In the genomic region with DNA sequence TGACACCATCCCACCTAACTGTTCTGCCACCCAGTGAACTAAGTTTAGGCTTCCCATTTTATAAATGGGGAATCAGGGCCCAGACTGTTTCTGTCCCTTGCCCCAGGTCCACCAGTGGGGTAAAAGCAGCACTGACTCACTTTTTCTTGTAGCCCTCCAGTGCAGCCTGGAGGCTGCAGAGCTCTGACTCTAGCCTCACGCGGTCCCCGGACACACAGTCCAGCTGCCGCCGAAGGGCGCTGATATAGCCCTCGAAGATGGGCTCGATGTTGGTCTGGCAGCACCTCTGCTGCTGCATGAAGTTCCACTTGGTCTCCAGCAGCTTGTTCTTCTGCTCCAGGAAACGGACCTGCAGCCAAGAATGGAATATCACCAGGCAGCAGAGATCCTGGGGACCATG, we compare ENCODE assay signal across 35 cellular contexts. TPM values are rescaled to one million over a fixed set of nuclear protein-coding genes. Genes with fewer than 3 reads are reported as not detected.
"Had no signal": no experiment of that assay in that cellular context is flagged by ENCODE, and none has a peak within 500 bp of the region (broad histone marks: within the 10 kb centered on the region; RNA-seq: fewer than 3 reads in every experiment).

No MANE protein-coding gene starts in this region.

- DNase-seq: colonic mucosa; cortex of kidney; effector CD8-positive, alpha-beta T cell; effector memory CD8-positive, alpha-beta T cell; erythroblast; esophagus squamous epithelium; foreskin fibroblast; foreskin melanocyte; gastrocnemius medialis; glutamatergic neuron; head of caudate nucleus; heart right ventricle; hippocampal formation; kidney glomerular epithelial cell; left colon; left ventricle myocardium inferior; lower lobe of right lung; mesenchymal stem cell; mucosa of descending colon had no signal

- FAIRE-seq: endometrium, islet of Langerhans had no signal

- H3K4me3 Mint-ChIP-seq: dendritic cell treated with granulocyte-macrophage colony-stimulating factor and Interleukin-4, amounts not matched to agents 40 ng/mL and 50 ng/mL, for 4 days; effector memory CD8-positive, alpha-beta T cell; endodermal cell; mesothelial cell of epicardium had no signal

- H3K4me1 ChIP-seq: colonic mucosa, esophagus squamous epithelium, gastrocnemius medialis, heart right ventricle, left ventricle myocardium inferior, lower lobe of right lung had no signal

- H3K9me3 Mint-ChIP-seq: dendritic cell treated with granulocyte-macrophage colony-stimulating factor and Interleukin-4, amounts not matched to agents 40 ng/mL and 50 ng/mL, for 4 days; effector memory CD8-positive, alpha-beta T cell; mesothelial cell of epicardium had no signal

- H3K4me3 ChIP-seq: colonic mucosa, esophagus squamous epithelium, gastrocnemius medialis, heart right ventricle, left ventricle myocardium inferior, lower lobe of right lung, mucosa of descending colon had no signal

- H3K36me3 ChIP-seq: colonic mucosa, esophagus squamous epithelium, gastrocnemius medialis, heart right ventricle, left ventricle myocardium inferior, lower lobe of right lung had no signal

- ATAC-seq: effector memory CD8-positive, alpha-beta T cell; esophagus mucosa; gastrocnemius medialis; heart right ventricle; left colon; left lobe of liver; lower lobe of right lung; mucosa of descending colon had no signal

- H3K27ac ChIP-seq: colonic mucosa, epithelial cell of prostate, esophagus squamous epithelium, gastrocnemius medialis, heart right ventricle, left ventricle myocardium inferior, lower lobe of right lung had no signal

- H3K9me3 ChIP-seq: colonic mucosa, esophagus squamous epithelium, gastrocnemius medialis, heart right ventricle, left ventricle myocardium inferior, lower lobe of right lung, mucosa of descending colon had no signal

- H3K27ac Mint-ChIP-seq: dendritic cell treated with granulocyte-macrophage colony-stimulating factor and Interleukin-4, amounts not matched to agents 40 ng/mL and 50 ng/mL, for 4 days; effector memory CD8-positive, alpha-beta T cell; endodermal cell; mesothelial cell of epicardium had no signal

- H3K4me1 Mint-ChIP-seq: mesothelial cell of epicardium had no signal

- H3K36me3 Mint-ChIP-seq: mesothelial cell of epicardium had no signal

- H3K27me3 ChIP-seq: colonic mucosa had no signal

RNA-seq across cellular contexts. Expression of a gene that starts 2.6 kb away (rescaled TPM):
- total RNA-seq: chondrocyte, colonic mucosa, dermis microvascular lymphatic vessel endothelial cell, endodermal cell, esophagus mucosa, esophagus squamous epithelium, gastrocnemius medialis, glomerular endothelial cell, heart right ventricle, left colon, left lobe of liver, left ventricle myocardium inferior, liver, lower lobe of right lung, lung microvascular endothelial cell, mesenteric fat pad, mesothelial cell of epicardium, mucosa of descending colon, myocyte had no signal
- polyA plus RNA-seq: heart right ventricle, keratinocyte, liver had no signal

RNA-seq across cellular contexts. Expression of a gene that starts 18.1 kb away (rescaled TPM):
- total RNA-seq: chondrocyte, colonic mucosa, dermis microvascular lymphatic vessel endothelial cell, endodermal cell, esophagus mucosa, gastrocnemius medialis, glomerular endothelial cell, heart right ventricle, left colon, left lobe of liver, left ventricle myocardium inferior, liver, lower lobe of right lung, lung microvascular endothelial cell, mesenteric fat pad, mesothelial cell of epicardium, mucosa of descending colon, myocyte had no signal
- polyA plus RNA-seq: heart right ventricle, liver had no signal

RNA-seq across cellular contexts. Expression of a gene that starts 30.6 kb away (rescaled TPM):
- total RNA-seq: chondrocyte, dermis microvascular lymphatic vessel endothelial cell, endodermal cell, gastrocnemius medialis, glomerular endothelial cell, heart right ventricle, left colon, left lobe of liver, left ventricle myocardium inferior, liver, lower lobe of right lung, lung microvascular endothelial cell, mesenteric fat pad, mesothelial cell of epicardium, mucosa of descending colon, myocyte had no signal
- polyA plus RNA-seq: heart right ventricle, liver had no signal

RNA-seq across cellular contexts. Expression of a gene that starts 36.3 kb away (rescaled TPM):
- total RNA-seq: chondrocyte, colonic mucosa, dermis microvascular lymphatic vessel endothelial cell, endodermal cell, esophagus mucosa, esophagus squamous epithelium, gastrocnemius medialis, glomerular endothelial cell, heart right ventricle, left colon, left lobe of liver, left ventricle myocardium inferior, liver, lower lobe of right lung, lung microvascular endothelial cell, mesenteric fat pad, mesothelial cell of epicardium, mucosa of descending colon, myocyte had no signal
- polyA plus RNA-seq: heart right ventricle, keratinocyte, liver had no signal

RNA-seq across cellular contexts. Expression of a gene that starts 48.4 kb away (rescaled TPM):
- total RNA-seq: chondrocyte, dermis microvascular lymphatic vessel endothelial cell, endodermal cell, gastrocnemius medialis, glomerular endothelial cell, heart right ventricle, left colon, left lobe of liver, left ventricle myocardium inferior, lower lobe of right lung, lung microvascular endothelial cell, mesenteric fat pad, mesothelial cell of epicardium, mucosa of descending colon, myocyte had no signal
- polyA plus RNA-seq: liver had no signal
